In the genomic region with DNA sequence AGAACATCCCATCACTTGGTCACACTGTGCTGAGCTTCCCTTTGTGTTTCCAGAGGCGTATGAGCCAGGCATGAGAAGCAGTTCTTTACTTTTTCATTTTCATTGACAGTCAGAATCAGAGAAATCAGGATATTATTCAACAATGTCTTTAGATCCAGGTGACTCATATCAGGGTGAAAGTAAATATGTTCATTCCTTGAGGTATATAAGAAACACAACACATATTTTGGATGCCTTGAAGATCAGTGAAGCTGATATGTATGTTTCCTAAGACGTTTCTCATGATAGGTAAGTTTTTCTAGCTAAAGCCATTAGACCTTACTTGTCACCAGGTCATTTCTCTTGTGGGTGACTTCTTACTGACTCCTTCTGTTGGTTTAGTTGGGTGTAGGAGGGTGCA, we compare ENCODE assay signal across 17 cellular contexts.
"Had no signal": no experiment of that assay in that cellular context is flagged by ENCODE, and none has a peak within 500 bp of the region (broad histone marks: within the 10 kb centered on the region; RNA-seq: fewer than 3 reads in every experiment).

No MANE protein-coding gene starts in this region.

- H3K27ac ChIP-seq: coronary artery, dorsolateral prefrontal cortex, esophagus muscularis mucosa, foreskin keratinocyte, heart right ventricle, left lung, lower lobe of right lung had no signal

- ATAC-seq: foreskin keratinocyte, heart right ventricle, left cardiac atrium, left lung, left ventricle myocardium superior, lower lobe of right lung had no signal

- DNase-seq: dermis blood vessel endothelial cell; dorsolateral prefrontal cortex; effector CD4-positive, alpha-beta T cell; effector memory CD4-positive, alpha-beta T cell; glutamatergic neuron; head of caudate nucleus; heart right ventricle; hippocampal formation; left cardiac atrium; left lung; left ventricle myocardium superior; lower lobe of right lung; mesendoderm; midbrain had no signal

- H3K4me3 ChIP-seq: coronary artery, dorsolateral prefrontal cortex, esophagus muscularis mucosa, heart right ventricle, left lung, lower lobe of right lung had no signal

- H3K27me3 ChIP-seq: esophagus muscularis mucosa, foreskin keratinocyte, heart right ventricle, left lung had no signal

- H3K36me3 ChIP-seq: esophagus muscularis mucosa, heart right ventricle, left lung, lower lobe of right lung had no signal

- H3K4me1 ChIP-seq: esophagus muscularis mucosa, foreskin keratinocyte, left lung, lower lobe of right lung had no signal

- H3K9me3 ChIP-seq: left lung, lower lobe of right lung had no signal
